In genomic region chr4:41281038-41281634, GRCh38 we compare ENCODE assay signal across 8 cellular contexts. TPM values are rescaled to one million over a fixed set of nuclear protein-coding genes. Genes with fewer than 3 reads are reported as not detected.
DNase-seq lines count a peak whose midpoint lies in the region; ATAC-seq and TF ChIP-seq lines count a peak whose summit lies in the region.

No MANE protein-coding gene starts in this region.

- peak; percentile 90 for TF ChIP-seq CTCF in left ventricle myocardium inferior (IDR thresholded peaks at IDR 0.05; ENCODE audit: borderline replicate concordance)

- H3K4me1 ChIP-seq in left ventricle myocardium inferior: no peaks in the 10 kb centered on the region

- H3K4me3 ChIP-seq in left ventricle myocardium inferior: no peak overlapping the region

- H3K36me3 ChIP-seq in left ventricle myocardium inferior: no peaks in the 10 kb centered on the region

- no peaks in the 10 kb centered on the region for H3K9me3 Mint-ChIP-seq in activated naive CD4-positive, alpha-beta T cell treated with anti-CD3 and anti-CD28 coated beads, Interleukin-2, amount 50 U/mL, for 72 hours
- no peaks in the 10 kb centered on the region for H3K9me3 Mint-ChIP-seq in activated naive CD8-positive, alpha-beta T cell treated with anti-CD3 and anti-CD28 coated beads, Interleukin-2, amount 50 U/mL, for 24 hours

- H3K27me3 Mint-ChIP-seq in activated naive CD8-positive, alpha-beta T cell treated with anti-CD3 and anti-CD28 coated beads, Interleukin-2, amount 50 U/mL, for 24 hours: peaks cover 4% of the 10 kb centered on the region

- ATAC-seq in activated naive CD4-positive, alpha-beta T cell treated with anti-CD3 and anti-CD28 coated beads, Interleukin-2, amount 50 U/mL, for 72 hours: peak; percentile 76 to 91
- ATAC-seq in GM21717 (IDR thresholded peaks at IDR 0.05; ENCODE audit: unreplicated experiment): peak; percentile 89
- ATAC-seq in activated naive CD8-positive, alpha-beta T cell treated with anti-CD3 and anti-CD28 coated beads, Interleukin-2, amount 50 U/mL, for 24 hours: peak; percentile 91

- H3K36me3 Mint-ChIP-seq in activated naive CD4-positive, alpha-beta T cell treated with anti-CD3 and anti-CD28 coated beads, Interleukin-2, amount 50 U/mL, for 72 hours: no peaks in the 10 kb centered on the region
- no peaks in the 10 kb centered on the region for H3K36me3 Mint-ChIP-seq in activated naive CD8-positive, alpha-beta T cell treated with anti-CD3 and anti-CD28 coated beads, Interleukin-2, amount 50 U/mL, for 24 hours (ENCODE audit: low read depth)

- H3K27me3 ChIP-seq in left ventricle myocardium inferior (ENCODE audit: low read depth): peaks cover 21% of the 10 kb centered on the region

- intact Hi-C loops in left ventricle myocardium inferior (cut with micrococcal nuclease): loop anchor here (2.0 to 5.0 kb wide), 2 partner anchors 361 to 382 kb away; no protein-coding TSS in a partner anchor

- H3K27ac Mint-ChIP-seq in activated naive CD4-positive, alpha-beta T cell treated with anti-CD3 and anti-CD28 coated beads, Interleukin-2, amount 50 U/mL, for 72 hours: no peak overlapping the region
- H3K27ac Mint-ChIP-seq in activated naive CD8-positive, alpha-beta T cell treated with anti-CD3 and anti-CD28 coated beads, Interleukin-2, amount 50 U/mL, for 24 hours: no peak overlapping the region

- no peak overlapping the region for H3K4me3 Mint-ChIP-seq in activated naive CD8-positive, alpha-beta T cell treated with anti-CD3 and anti-CD28 coated beads, Interleukin-2, amount 50 U/mL, for 24 hours

- no peaks in the 10 kb centered on the region for H3K9me3 ChIP-seq in left ventricle myocardium inferior (replicated peaks)

- H3K27ac ChIP-seq in left ventricle myocardium inferior (replicated peaks): no peak overlapping the region

- peak in 1 of 2 donors; percentile 50 for DNase-seq in activated naive CD4-positive, alpha-beta T cell treated with anti-CD3 and anti-CD28 coated beads, Interleukin-2, amount 50 U/mL, for 72 hours (ENCODE audit: low spot score in 2 of 2)
- no peak for DNase-seq in activated naive CD4-positive, alpha-beta T cell treated with anti-CD3 and anti-CD28 coated beads, Interleukin-2, amount 50 U/mL, for 16 hours
- DNase-seq in HS-5 (ENCODE audit: low read depth): peak; percentile 64
- DNase-seq in NCI-H526 treated with DMSO at 0.1 percent for 48 hours (lab: John Stamatoyannopoulos, UW): peak; percentile 73
- DNase-seq in activated naive CD8-positive, alpha-beta T cell treated with anti-CD3 and anti-CD28 coated beads, Interleukin-2, amount 50 U/mL, for 24 hours: peak; percentile 17
- no peak for DNase-seq in left ventricle myocardium inferior
- peak; percentile 75 for DNase-seq in renal cortical epithelial cell (ENCODE audit: low read depth)

- no peaks in the 10 kb centered on the region for H3K4me1 Mint-ChIP-seq in activated naive CD8-positive, alpha-beta T cell treated with anti-CD3 and anti-CD28 coated beads, Interleukin-2, amount 50 U/mL, for 24 hours

RNA-seq across cellular contexts. Expression of gene UCHL1, which starts 24.4 kb away (rescaled TPM):
- 1 to 10 TPM; 1.5 to 4.0 TPM for total RNA-seq in activated naive CD4-positive, alpha-beta T cell treated with anti-CD3 and anti-CD28 coated beads, Interleukin-2, amount 50 U/mL, for 72 hours
- 35.2 TPM for total RNA-seq in left ventricle myocardium inferior
- total RNA-seq in renal cortical epithelial cell: 556 and 1,155 TPM in 2 replicates

Comparison
In these comparisons a context has a peak if more than half of its experiments do, and no peak if none do; other contexts are left out.
1. DNase-seq: peak in HS-5 (single experiment), NCI-H526 treated with DMSO at 0.1 percent for 48 hours (single experiment), activated naive CD8-positive, alpha-beta T cell treated with anti-CD3 and anti-CD28 coated beads, Interleukin-2, amount 50 U/mL, for 24 hours (single experiment) and renal cortical epithelial cell (single experiment); none in activated naive CD4-positive, alpha-beta T cell treated with anti-CD3 and anti-CD28 coated beads, Interleukin-2, amount 50 U/mL, for 16 hours (single experiment) and left ventricle myocardium inferior (single experiment).
2. RNA of gene UCHL1, which starts 24.4 kb away (total RNA-seq): 556 to 1,155 TPM in renal cortical epithelial cell; 35.2 TPM in left ventricle myocardium inferior (single experiment) and 1.5 to 4.0 TPM in activated naive CD4-positive, alpha-beta T cell treated with anti-CD3 and anti-CD28 coated beads, Interleukin-2, amount 50 U/mL, for 72 hours; every median in the first group is over 10 times any median in the second.
3. Peak in every context shown above with its lines, with median percentiles within 50 percentile points of each other: ATAC-seq.